ENCODE assay signal across 9 cellular contexts in genomic region chr9:94802795-94803194, GRCh38.
DNase-seq lines count a peak whose midpoint lies in the region; ATAC-seq lines count a peak whose summit lies in the region.
"Had no signal": no experiment of that assay in that cellular context is flagged by ENCODE, and none has a peak within 500 bp of the region (broad histone marks: within the 10 kb centered on the region; RNA-seq: fewer than 3 reads in every experiment).

No MANE protein-coding gene starts in this region.

- peak; percentile 44 for DNase-seq in activated CD4-positive, alpha-beta T cell treated with anti-CD3 and anti-CD28 coated beads for 48 hours
- DNase-seq in activated CD4-positive, alpha-beta T cell treated with anti-CD3 and anti-CD28 coated beads, Interleukin-2, amount 50 U/mL, for 1 hour = no peak
- peak; percentile 87 for DNase-seq in amniotic epithelial cell (ENCODE audit: low read depth)
- no peak for DNase-seq in substantia nigra (lab: John Stamatoyannopoulos, UW)
- no peak for DNase-seq in sciatic nerve (ENCODE audit: low spot score)
- DNase-seq: H9 had no signal

- H3K4me1 Mint-ChIP-seq in stimulated activated memory B cell treated with anti-CD40 and anti-IgM and Interleukin-4, amounts not matched to agents 10 μg/mL and 1 μg/mL and 100 μg/mL, for 72 hours = peaks cover 13% of the 10 kb centered on the region

- no peaks in the 10 kb centered on the region for H3K9me3 Mint-ChIP-seq in stimulated activated memory B cell treated with anti-CD40 and anti-IgM and Interleukin-4, amounts not matched to agents 10 μg/mL and 1 μg/mL and 100 μg/mL, for 72 hours
- H3K9me3 Mint-ChIP-seq: H9 had no signal

- no peak overlapping the region for H3K4me3 Mint-ChIP-seq in stimulated activated memory B cell treated with anti-CD40 and anti-IgM and Interleukin-4, amounts not matched to agents 10 μg/mL and 1 μg/mL and 100 μg/mL, for 72 hours
- H3K4me3 Mint-ChIP-seq: H9 had no signal

- ATAC-seq in HG03460 (IDR thresholded peaks at IDR 0.05; ENCODE audit: unreplicated experiment) (peak; percentile 48), HG02678 (IDR thresholded peaks at IDR 0.05; ENCODE audit: unreplicated experiment) (no peak), sciatic nerve (no peak)
- peak; percentile 51 for ATAC-seq in stimulated activated memory B cell treated with anti-CD40 and anti-IgM and Interleukin-4, amounts not matched to agents 10 μg/mL and 1 μg/mL and 100 μg/mL, for 72 hours

- H3K27ac ChIP-seq in substantia nigra (ENCODE audit: low read depth, low read length, poor library complexity, severe bottlenecking) = no peak overlapping the region

- intact Hi-C loops in sciatic nerve (cut with DNase I) = no loop called here

- no peaks in the 10 kb centered on the region for H3K27me3 Mint-ChIP-seq in stimulated activated memory B cell treated with anti-CD40 and anti-IgM and Interleukin-4, amounts not matched to agents 10 μg/mL and 1 μg/mL and 100 μg/mL, for 72 hours

- no peak overlapping the region for H3K27ac Mint-ChIP-seq in stimulated activated memory B cell treated with anti-CD40 and anti-IgM and Interleukin-4, amounts not matched to agents 10 μg/mL and 1 μg/mL and 100 μg/mL, for 72 hours
- H3K27ac Mint-ChIP-seq: H9 had no signal

- H3K36me3 Mint-ChIP-seq in stimulated activated memory B cell treated with anti-CD40 and anti-IgM and Interleukin-4, amounts not matched to agents 10 μg/mL and 1 μg/mL and 100 μg/mL, for 72 hours = peaks cover 58% of the 10 kb centered on the region

Comparison
In these comparisons a context has a peak if more than half of its experiments do, and no peak if none do; other contexts are left out.
1. DNase-seq: peak in activated CD4-positive, alpha-beta T cell treated with anti-CD3 and anti-CD28 coated beads for 48 hours (single experiment) and amniotic epithelial cell (single experiment); none in activated CD4-positive, alpha-beta T cell treated with anti-CD3 and anti-CD28 coated beads, Interleukin-2, amount 50 U/mL, for 1 hour (single experiment), substantia nigra (0 of 49) and sciatic nerve (single experiment).
2. ATAC-seq: peak in HG03460 (single experiment) and stimulated activated memory B cell treated with anti-CD40 and anti-IgM and Interleukin-4, amounts not matched to agents 10 μg/mL and 1 μg/mL and 100 μg/mL, for 72 hours (single experiment); none in HG02678 (single experiment) and sciatic nerve (single experiment).